Comparison of ENCODE assay signal across 1 cellular context in genomic region chr1:26961826-26962225, GRCh38.
TF ChIP-seq lines count a peak whose summit lies in the region.

No MANE protein-coding gene starts in this region.

TF ChIP-seq in HepG2, 621 proteins besides CTCF, POLR2A, EP300 and RAD21 (continued from another document and continues in another):
- TF ChIP-seq RERE (CRISPR knock-in tag; IDR thresholded peaks at IDR 0.05; ENCODE audit: low read depth) (no peak), NFYB (CRISPR knock-in tag; IDR thresholded peaks at IDR 0.05) (no peak), ZNF430 (CRISPR knock-in tag; IDR thresholded peaks at IDR 0.05) (no peak), KAT8 (CRISPR knock-in tag; IDR thresholded peaks at IDR 0.05) (no peak), MTA1 (CRISPR knock-in tag; IDR thresholded peaks at IDR 0.05; ENCODE audit: borderline replicate concordance) (no peak), MLXIP (CRISPR knock-in tag; IDR thresholded peaks at IDR 0.05; ENCODE audit: borderline replicate concordance) (no peak), ZNF530 (CRISPR knock-in tag; IDR thresholded peaks at IDR 0.05; ENCODE audit: low read depth) (no peak), STAT6 (CRISPR knock-in tag; IDR thresholded peaks at IDR 0.05; ENCODE audit: borderline replicate concordance) (no peak), HNF1A (IDR thresholded peaks at IDR 0.05; ENCODE audit: low read depth) (no peak), HNF1A (CRISPR knock-in tag; IDR thresholded peaks at IDR 0.05; ENCODE audit: borderline replicate concordance) (no peak), ELF1 (CRISPR knock-in tag; IDR thresholded peaks at IDR 0.05) (peak; percentile 67), ZNF780A (CRISPR knock-in tag; IDR thresholded peaks at IDR 0.05) (no peak), ZNF235 (CRISPR knock-in tag; IDR thresholded peaks at IDR 0.05; ENCODE audit: borderline replicate concordance) (no peak), CC2D1A (CRISPR knock-in tag; IDR thresholded peaks at IDR 0.05) (no peak), KLF13 (CRISPR knock-in tag; IDR thresholded peaks at IDR 0.05) (no peak), MIER2 (CRISPR knock-in tag; IDR thresholded peaks at IDR 0.05) (0 out of 2 replicates have a peak, but pooled peaks have one; percentile 15), ZNF263 (CRISPR knock-in tag; IDR thresholded peaks at IDR 0.05) (no peak), ZSCAN20 (CRISPR knock-in tag; IDR thresholded peaks at IDR 0.05; ENCODE audit: borderline replicate concordance) (no peak), TCF7L2 (IDR thresholded peaks at IDR 0.05; ENCODE audit: low read depth, low read length) (no peak), DDIT3 (CRISPR knock-in tag; IDR thresholded peaks at IDR 0.05) (no peak), ZNF260 (CRISPR knock-in tag; IDR thresholded peaks at IDR 0.05; ENCODE audit: borderline replicate concordance, low read depth) (no peak), HNF4A (CRISPR knock-in tag; IDR thresholded peaks at IDR 0.05) (peak; percentile 56), ZNF878 (CRISPR knock-in tag; IDR thresholded peaks at IDR 0.05) (no peak; the same call in 1 of the 2 replicates), NFRKB (IDR thresholded peaks at IDR 0.05) (no peak), CHCHD3 (CRISPR knock-in tag; IDR thresholded peaks at IDR 0.05) (no peak), SIN3B (IDR thresholded peaks at IDR 0.05; ENCODE audit: low read length) (no peak), ZNF879 (CRISPR knock-in tag; IDR thresholded peaks at IDR 0.05) (no peak), GLI4 (CRISPR knock-in tag; IDR thresholded peaks at IDR 0.05; ENCODE audit: borderline replicate concordance) (no peak), PBX2 (CRISPR knock-in tag; IDR thresholded peaks at IDR 0.05) (no peak), HOXD1 (CRISPR knock-in tag; IDR thresholded peaks at IDR 0.05) (no peak; the same call in 1 of the 2 replicates), ZFY (CRISPR knock-in tag; IDR thresholded peaks at IDR 0.05) (no peak), ZNF547 (CRISPR knock-in tag; IDR thresholded peaks at IDR 0.05) (no peak), BCL3 (CRISPR knock-in tag; IDR thresholded peaks at IDR 0.05) (no peak)
